In genomic region chr16:22732959-22733358, GRCh38 we compare ENCODE assay signal across 20 cellular contexts.
"Had no signal": no experiment of that assay in that cellular context is flagged by ENCODE, and none has a peak within 500 bp of the region (broad histone marks: within the 10 kb centered on the region; RNA-seq: fewer than 3 reads in every experiment).

No MANE protein-coding gene starts in this region.

- H3K36me3 ChIP-seq: esophagus muscularis mucosa, gastroesophageal sphincter, heart left ventricle, left lung, lower lobe of right lung had no signal

- ATAC-seq: foreskin keratinocyte, gastroesophageal sphincter, heart left ventricle, left colon, left lung, left ventricle myocardium superior, lower lobe of right lung had no signal

- H3K9me3 ChIP-seq: esophagus muscularis mucosa, gastroesophageal sphincter, heart left ventricle, left lung, lower lobe of right lung had no signal

- H3K4me3 ChIP-seq: coronary artery, dorsolateral prefrontal cortex, esophagus muscularis mucosa, gastroesophageal sphincter, heart left ventricle, hepatocyte, left lung, lower lobe of right lung had no signal

- H3K4me1 ChIP-seq: foreskin keratinocyte, left lung, lower lobe of right lung had no signal

- H3K27me3 ChIP-seq: esophagus muscularis mucosa, gastroesophageal sphincter, hepatocyte had no signal

- H3K27ac ChIP-seq: coronary artery, dorsolateral prefrontal cortex, esophagus muscularis mucosa, foreskin keratinocyte, gastroesophageal sphincter, heart left ventricle, hepatocyte, left lung, lower lobe of right lung had no signal

- DNase-seq: dermis blood vessel endothelial cell; dorsolateral prefrontal cortex; effector CD4-positive, alpha-beta T cell; effector memory CD4-positive, alpha-beta T cell; foreskin keratinocyte; heart left ventricle; hypothalamus; immature natural killer cell; islet precursor cell; kidney; kidney glomerular epithelial cell; left colon; left lung; left ventricle myocardium superior; lower lobe of right lung; mesenchymal stem cell had no signal
